Comparison of ENCODE assay signal across 15 cellular contexts in the genomic region with DNA sequence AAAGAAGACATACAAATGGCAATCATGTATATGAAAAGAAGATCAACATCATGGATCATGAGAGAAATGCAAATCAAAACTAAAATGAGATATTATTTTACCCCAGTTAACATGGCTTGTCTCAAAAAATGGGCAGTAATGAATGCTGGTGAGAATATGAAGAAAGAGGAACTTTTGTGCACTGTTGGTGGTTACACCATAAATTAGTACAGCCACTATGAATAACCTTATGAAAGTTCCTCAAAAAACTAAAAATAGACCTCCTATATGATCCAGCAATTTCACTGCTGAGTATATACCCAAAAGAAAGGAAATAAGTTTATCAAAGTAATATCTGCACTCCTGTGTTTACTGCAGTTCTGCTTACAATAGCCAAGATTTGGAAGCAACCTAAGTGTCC.
"Had no signal": no experiment of that assay in that cellular context is flagged by ENCODE, and none has a peak within 500 bp of the region (broad histone marks: within the 10 kb centered on the region; RNA-seq: fewer than 3 reads in every experiment).

No MANE protein-coding gene starts in this region.

- H3K9me3 ChIP-seq: ovary, right lobe of liver, suprapubic skin had no signal

- H3K27ac ChIP-seq: dorsolateral prefrontal cortex, neural progenitor cell, ovary, right lobe of liver, suprapubic skin had no signal

- H3K27me3 ChIP-seq: dorsolateral prefrontal cortex, neural progenitor cell, ovary, right lobe of liver, suprapubic skin had no signal

- H3K36me3 Mint-ChIP-seq: activated naive CD8-positive, alpha-beta T cell had no signal

- ATAC-seq: left cardiac atrium had no signal

- H3K4me1 ChIP-seq: right lobe of liver, suprapubic skin had no signal

- H3K36me3 ChIP-seq: neural progenitor cell, ovary, right lobe of liver, suprapubic skin had no signal

- H3K9me3 Mint-ChIP-seq: activated CD4-positive, alpha-beta T cell treated with anti-CD3 and anti-CD28 coated beads, Interleukin-2, amount 10 ng/mL, durations not matched to agents 7 days and 5 days had no signal

- H3K4me3 Mint-ChIP-seq: activated CD4-positive, alpha-beta T cell treated with anti-CD3 and anti-CD28 coated beads, Interleukin-2, amount 10 ng/mL, durations not matched to agents 7 days and 5 days; activated naive CD8-positive, alpha-beta T cell; neural progenitor cell; stimulated activated naive CD8-positive, alpha-beta T cell treated with anti-CD3 and anti-CD28 coated beads, Interleukin-15, Interleukin-2, amounts not matched to agents 100 ng/mL and 50 ng/mL, for 24 hours had no signal

- H3K4me1 Mint-ChIP-seq: activated CD4-positive, alpha-beta T cell treated with anti-CD3 and anti-CD28 coated beads, Interleukin-2, amount 10 ng/mL, durations not matched to agents 7 days and 5 days had no signal

- H3K4me3 ChIP-seq: dorsolateral prefrontal cortex, lung, neural progenitor cell, ovary, right lobe of liver, suprapubic skin had no signal

- H3K27me3 Mint-ChIP-seq: activated CD4-positive, alpha-beta T cell treated with anti-CD3 and anti-CD28 coated beads, Interleukin-2, amount 10 ng/mL, durations not matched to agents 7 days and 5 days; stimulated activated naive CD8-positive, alpha-beta T cell treated with anti-CD3 and anti-CD28 coated beads, Interleukin-15, Interleukin-2, amounts not matched to agents 100 ng/mL and 50 ng/mL, for 24 hours had no signal

- DNase-seq: activated CD4-positive, alpha-beta T cell treated with anti-CD3 and anti-CD28 coated beads, Interleukin-2, amount 10 ng/mL, durations not matched to agents 7 days and 5 days; activated CD8-positive, alpha-beta memory T cell treated with anti-CD3 and anti-CD28 coated beads for 24 hours; activated gamma-delta T cell treated with Interleukin-2 at 50 U/mL for 16 hours; amniotic stem cell; dorsolateral prefrontal cortex; erythroblast; left cardiac atrium; midbrain; ovary; right lobe of liver had no signal

- H3K27ac Mint-ChIP-seq: activated CD4-positive, alpha-beta T cell treated with anti-CD3 and anti-CD28 coated beads, Interleukin-2, amount 10 ng/mL, durations not matched to agents 7 days and 5 days; activated naive CD8-positive, alpha-beta T cell; neural progenitor cell; stimulated activated naive CD8-positive, alpha-beta T cell treated with anti-CD3 and anti-CD28 coated beads, Interleukin-15, Interleukin-2, amounts not matched to agents 100 ng/mL and 50 ng/mL, for 24 hours had no signal
